9 cellular contexts compared by ENCODE assay signal in the genomic region with DNA sequence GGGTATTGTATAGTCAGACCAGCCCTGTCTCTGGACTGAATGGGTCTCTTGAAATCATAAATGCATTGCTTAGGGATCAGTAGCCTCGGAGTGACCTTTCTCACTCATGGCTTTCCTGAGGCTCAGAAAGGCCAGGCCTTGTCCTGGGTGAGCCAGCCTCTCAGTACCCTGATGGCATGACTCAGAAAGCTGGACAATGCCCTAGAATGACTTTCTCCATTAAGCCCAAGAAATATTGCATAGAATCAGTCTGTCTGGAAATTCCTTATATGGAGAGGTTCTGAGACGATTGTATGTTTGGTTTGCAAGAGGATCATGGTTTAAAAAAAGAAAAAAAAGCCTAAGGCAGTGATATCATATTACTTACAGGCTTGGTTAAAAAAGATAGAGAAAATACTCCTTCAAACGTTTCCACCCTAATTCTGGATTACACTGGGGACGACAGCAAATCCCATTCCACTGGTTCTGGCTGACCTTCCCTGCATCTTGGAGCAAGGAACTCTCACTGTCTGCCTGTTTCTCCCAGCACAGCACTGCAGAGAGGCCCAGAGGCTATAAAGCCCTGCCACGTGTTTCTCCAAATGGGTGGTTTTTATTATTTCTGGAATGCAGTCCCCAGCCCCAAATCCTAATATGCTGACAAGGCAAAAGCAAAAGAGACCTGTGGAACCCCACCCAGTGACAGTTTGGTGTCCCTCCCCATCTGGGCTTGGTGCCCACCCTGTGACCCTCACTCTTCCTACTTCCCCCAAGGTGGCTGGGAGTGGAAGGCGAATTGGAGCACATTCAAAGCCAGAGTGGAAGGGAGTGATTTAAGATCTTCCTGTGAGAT. TPM values are rescaled to one million over a fixed set of nuclear protein-coding genes. Genes with fewer than 3 reads are reported as not detected.
DNase-seq lines count a peak whose midpoint lies in the region; ATAC-seq and TF ChIP-seq lines count a peak whose summit lies in the region.
"Had no signal": no experiment of that assay in that cellular context is flagged by ENCODE, and none has a peak within 500 bp of the region (broad histone marks: within the 10 kb centered on the region; RNA-seq: fewer than 3 reads in every experiment).

No MANE protein-coding gene starts in this region.

- DNase-seq in GM03348 (ENCODE audit: low spot score): peak; percentile 70
- DNase-seq in amniotic stem cell (lab: John Stamatoyannopoulos, UW): peak; percentile 89
- DNase-seq in heart left ventricle: peak in 3 of 5 donors; percentile 42 to 62 (median 59)
- DNase-seq in sciatic nerve (ENCODE audit: low spot score): no peak
- no peak for DNase-seq in NOMO-1 treated with dmso at 0.1 percent for 144 hours (lab: John Stamatoyannopoulos, UW; ENCODE audit: unreplicated experiment)
- DNase-seq in AML-193 (lab: John Stamatoyannopoulos, UW): no peak
- DNase-seq in NCI-H1048 (lab: John Stamatoyannopoulos, UW): no peak
- DNase-seq: MV-4-11 had no signal

- H3K36me3 ChIP-seq in heart left ventricle: peaks cover 0 to 4% (median 0%) of the 10 kb centered on the region in 9 donors

- peak overlapping the region in 11 of 12 donors; percentile 10 to 71 (median 53) for H3K27ac ChIP-seq in heart left ventricle

- peaks cover 0 to 92% (median 26%) of the 10 kb centered on the region in 12 donors for H3K4me1 ChIP-seq in heart left ventricle

- no peak for TF ChIP-seq CTCF in heart left ventricle (IDR thresholded peaks at IDR 0.05)

- no peak for TF ChIP-seq POLR2A in heart left ventricle (IDR thresholded peaks at IDR 0.05)

- H3K27me3 ChIP-seq in heart left ventricle: peaks cover 0 to 3% (median 0%) of the 10 kb centered on the region in 9 donors

- 42 to 59% (median 52%) methylated on average over 6 of the region's 6 CpGs for WGBS in heart left ventricle, 4 donors

- intact Hi-C loops in heart left ventricle (cut with DNase I): loop anchor here in 1 of 10 donors (10.0 kb wide), 1 partner anchor 133 kb away; no protein-coding TSS in a partner anchor
- intact Hi-C loops in sciatic nerve (cut with DNase I): no loop called here

- no peaks in the 10 kb centered on the region for H3K9me3 ChIP-seq in heart left ventricle

- no peak overlapping the region for H3K4me3 ChIP-seq in heart left ventricle

- ATAC-seq in heart left ventricle (peak; percentile 54 to 80 (median 76)), sciatic nerve (peak; percentile 90), GM19351 (IDR thresholded peaks at IDR 0.05; ENCODE audit: unreplicated experiment) (no peak)

RNA-seq across cellular contexts. Expression of gene MAP1B, which starts 34.4 kb away (rescaled TPM):
- total RNA-seq in heart left ventricle: 100 to 1,000 TPM in 7 of 9 donors, 10 to 100 TPM in 2; 52.4 to 603 (median 148) TPM
- polyA plus RNA-seq in heart left ventricle: 10 to 100 TPM; 10.1 to 29.6 TPM
- total RNA-seq in sciatic nerve: 218 TPM

Comparison
In these comparisons a context has a peak if more than half of its experiments do, and no peak if none do; other contexts are left out.
1. DNase-seq: peak in GM03348 (single experiment), amniotic stem cell (single experiment) and heart left ventricle (3 of 5); none in sciatic nerve (single experiment), NOMO-1 treated with dmso at 0.1 percent for 144 hours (single experiment), AML-193 (0 of 2) and NCI-H1048 (single experiment).